ENCODE assay signal across 1 cellular context in genomic region chr13:45119469-45119989, GRCh38.
TF ChIP-seq lines count a peak whose summit lies in the region.

No MANE protein-coding gene starts in this region.

TF ChIP-seq in K562, 482 proteins besides CTCF, POLR2A, EP300 and RAD21 (continued from another document):
- TF ChIP-seq ZBTB12 (CRISPR knock-in tag; IDR thresholded peaks at IDR 0.05) = no peak
- no peak for TF ChIP-seq SMARCA5 (IDR thresholded peaks at IDR 0.05)
- TF ChIP-seq MGA (IDR thresholded peaks at IDR 0.05) = no peak
- TF ChIP-seq SIX5 (IDR thresholded peaks at IDR 0.05; ENCODE audit: borderline replicate concordance in 1 of 2, insufficient read depth in 1 of 2, low read depth in 1 of 2, low read length in 2 of 2) = no peak
- TF ChIP-seq HNRNPH1 (optimal IDR thresholded peaks at IDR 0.05; ENCODE audit: low read depth, low read length) = no peak
- no peak for TF ChIP-seq SMAD3 (CRISPR knock-in tag; conservative IDR thresholded peaks at IDR 0.05)
- peak; percentile 88; the same call in 1 of the 2 replicates for TF ChIP-seq TCF7 (IDR thresholded peaks at IDR 0.05; ENCODE audit: borderline replicate concordance)
- no peak for TF ChIP-seq KDM2B (CRISPR knock-in tag; IDR thresholded peaks at IDR 0.05)
- no peak for TF ChIP-seq ETS2 (tag; IDR thresholded peaks at IDR 0.05; ENCODE audit: borderline replicate concordance, poor library complexity, severe bottlenecking)
- TF ChIP-seq SLC30A9 (CRISPR knock-in tag; IDR thresholded peaks at IDR 0.05) = no peak
- peak; percentile 66 for TF ChIP-seq SPI1 (IDR thresholded peaks at IDR 0.05; ENCODE audit: borderline replicate concordance, low read depth, low read length)
- TF ChIP-seq ADNP (tag; IDR thresholded peaks at IDR 0.05) = no peak
- no peak for TF ChIP-seq ZNF274 (IDR thresholded peaks at IDR 0.05; ENCODE audit: borderline replicate concordance, low read depth, low read length)
- TF ChIP-seq ZNF239 (CRISPR knock-in tag; IDR thresholded peaks at IDR 0.05) = no peak
- no peak for TF ChIP-seq ELK1 (CRISPR knock-in tag; IDR thresholded peaks at IDR 0.05)
- no peak for TF ChIP-seq NR2F6 (CRISPR knock-in tag; IDR thresholded peaks at IDR 0.05)
- no peak for TF ChIP-seq POLR2G (IDR thresholded peaks at IDR 0.05; ENCODE audit: low read depth, low read length)
- TF ChIP-seq ZC3H4 (CRISPR knock-in tag; IDR thresholded peaks at IDR 0.05; ENCODE audit: borderline replicate concordance) = no peak
- TF ChIP-seq ZNF263 (CRISPR knock-in tag; IDR thresholded peaks at IDR 0.05; ENCODE audit: borderline replicate concordance) = no peak
- no peak for TF ChIP-seq E2F4 (CRISPR knock-in tag; IDR thresholded peaks at IDR 0.05; ENCODE audit: low read depth)
- TF ChIP-seq AFF1 (IDR thresholded peaks at IDR 0.05; ENCODE audit: low read depth in 1 of 2, partially characterized antibody in 2 of 2) = no peak
- TF ChIP-seq ARNT (IDR thresholded peaks at IDR 0.05) = no peak
- no peak for TF ChIP-seq GMEB1 (CRISPR knock-in tag; IDR thresholded peaks at IDR 0.05)
- no peak for TF ChIP-seq CBFB (CRISPR knock-in tag; IDR thresholded peaks at IDR 0.05)
